ENCODE assay signal across 9 cellular contexts in genomic region chr1:150568567-150568966, GRCh38. TPM values are rescaled to one million over a fixed set of nuclear protein-coding genes. Genes with fewer than 3 reads are reported as not detected.
DNase-seq lines count a peak whose midpoint lies in the region; ATAC-seq, FAIRE-seq and TF ChIP-seq lines count a peak whose summit lies in the region.
"Had no signal": no experiment of that assay in that cellular context is flagged by ENCODE, and none has a peak within 500 bp of the region (broad histone marks: within the 10 kb centered on the region; RNA-seq: fewer than 3 reads in every experiment).

No MANE protein-coding gene starts in this region.

- peaks cover 96% of the 10 kb centered on the region for H3K4me1 Mint-ChIP-seq in stimulated activated naive CD8-positive, alpha-beta T cell treated with anti-CD3 and anti-CD28 coated beads, Interleukin-15, Interleukin-2, amounts not matched to agents 100 ng/mL and 50 ng/mL, for 24 hours (ENCODE audit: low read depth)
- H3K4me1 Mint-ChIP-seq in MCF 10A (ENCODE audit: insufficient read depth, unreplicated experiment) = peaks cover 58% of the 10 kb centered on the region

- intact Hi-C loops in MCF 10A (cut with micrococcal nuclease) = loop anchor here (2.0 kb wide), 1 partner anchor 244 kb away; no protein-coding TSS in a partner anchor

- H3K36me3 ChIP-seq in mucosa of rectum (ENCODE audit: control insufficient read depth in 2 of 2, insufficient read depth in 2 of 2, low read length in 2 of 2) = peaks cover 18 to 23% of the 10 kb centered on the region in 2 donors

- peak overlapping the region in 1 of 2 donors; percentile 73 for H3K4me3 ChIP-seq in mucosa of rectum (ENCODE audit: low read length in 2 of 2)

- peak overlapping the region; percentile 100 for H3K27ac Mint-ChIP-seq in stimulated activated naive CD8-positive, alpha-beta T cell treated with anti-CD3 and anti-CD28 coated beads, Interleukin-15, Interleukin-2, amounts not matched to agents 100 ng/mL and 50 ng/mL, for 24 hours
- peak overlapping the region; percentile 99 for H3K27ac Mint-ChIP-seq in MCF 10A (ENCODE audit: low read depth, unreplicated experiment)

- TSS peak; percentile 84 for BruUV-seq in MCF 10A (replicated peaks; lab: Mats Ljungman, UMichigan)

- H3K9me3 ChIP-seq in mucosa of rectum (ENCODE audit: control insufficient read depth in 2 of 2, low read length in 2 of 2) = no peaks in the 10 kb centered on the region

- H3K9me3 Mint-ChIP-seq in stimulated activated naive CD8-positive, alpha-beta T cell treated with anti-CD3 and anti-CD28 coated beads, Interleukin-15, Interleukin-2, amounts not matched to agents 100 ng/mL and 50 ng/mL, for 24 hours = no peaks in the 10 kb centered on the region
- H3K9me3 Mint-ChIP-seq in MCF 10A (ENCODE audit: unreplicated experiment) = no peaks in the 10 kb centered on the region

- CTCF ChIA-PET in MCF 10A (lab: Yijun Ruan, JAX) = interaction anchor here (0.5 to 2.7 kb wide), 11 partner anchors 9 to 354 kb away, joined by 3 to 16 read pairs (median 4); partner anchors contain the start of gene MCL1

- peak overlapping the region; percentile 82 for H3K4me3 Mint-ChIP-seq in stimulated activated naive CD8-positive, alpha-beta T cell treated with anti-CD3 and anti-CD28 coated beads, Interleukin-15, Interleukin-2, amounts not matched to agents 100 ng/mL and 50 ng/mL, for 24 hours
- H3K4me3 Mint-ChIP-seq in MCF 10A (ENCODE audit: unreplicated experiment) = peak overlapping the region; percentile 52

- POLR2A ChIA-PET in MCF 10A (lab: Yijun Ruan, JAX) = interaction anchor here (0.7 to 27.7 kb wide), 30 partner anchors 2 to 891 kb away, joined by 3 to 1801 read pairs (median 4); partner anchors contain the start of genes ADAMTSL4, ENSA, FALEC and GOLPH3L

- DNase-seq in stimulated activated naive CD8-positive, alpha-beta T cell treated with anti-CD3 and anti-CD28 coated beads, Interleukin-15, Interleukin-2, amounts not matched to agents 100 U/mL and 50 U/mL, for 24 hours = no peak
- no peak for DNase-seq in MCF 10A (ENCODE audit: unreplicated experiment)
- no peak for DNase-seq in HTR-8/SVneo (ENCODE audit: insufficient read length, low spot score)
- DNase-seq in epidermal melanocyte (ENCODE audit: insufficient read length, low spot score) = no peak

- no peak for FAIRE-seq in HTR-8/SVneo (lab: Jason Lieb, UNC)

- H3K27me3 Mint-ChIP-seq in stimulated activated naive CD8-positive, alpha-beta T cell treated with anti-CD3 and anti-CD28 coated beads, Interleukin-15, Interleukin-2, amounts not matched to agents 100 ng/mL and 50 ng/mL, for 24 hours = no peaks in the 10 kb centered on the region
- no peaks in the 10 kb centered on the region for H3K27me3 Mint-ChIP-seq in MCF 10A (ENCODE audit: insufficient read depth, unreplicated experiment)

- no peak for ATAC-seq in stimulated activated naive CD8-positive, alpha-beta T cell treated with anti-CD3 and anti-CD28 coated beads, Interleukin-15, Interleukin-2, amounts not matched to agents 100 U/mL and 50 U/mL, for 24 hours
- no peak for ATAC-seq in HG03354 (IDR thresholded peaks at IDR 0.05; ENCODE audit: poor library complexity, severe bottlenecking, unreplicated experiment)
- ATAC-seq in HG03520 (IDR thresholded peaks at IDR 0.05; ENCODE audit: unreplicated experiment) = no peak

- H3K27me3 ChIP-seq in mucosa of rectum (ENCODE audit: control insufficient read depth in 2 of 2, insufficient read depth in 2 of 2, low read length in 2 of 2) = no peaks in the 10 kb centered on the region

- H3K4me1 ChIP-seq in mucosa of rectum (ENCODE audit: control insufficient read depth in 2 of 2, insufficient read depth in 2 of 2, low read length in 2 of 2) = peaks cover 58 to 67% of the 10 kb centered on the region in 2 donors

- no peak for TF ChIP-seq CTCF in MCF 10A (IDR thresholded peaks at IDR 0.05; ENCODE audit: unreplicated experiment)

- H3K36me3 Mint-ChIP-seq in stimulated activated naive CD8-positive, alpha-beta T cell treated with anti-CD3 and anti-CD28 coated beads, Interleukin-15, Interleukin-2, amounts not matched to agents 100 ng/mL and 50 ng/mL, for 24 hours (ENCODE audit: low read depth) = peaks cover 37% of the 10 kb centered on the region
- peaks cover 70% of the 10 kb centered on the region for H3K36me3 Mint-ChIP-seq in MCF 10A (ENCODE audit: insufficient read depth, unreplicated experiment)

- H3K9ac ChIP-seq in mucosa of rectum (ENCODE audit: low read depth in 1 of 2, low read length in 2 of 2) = peak overlapping the region; percentile 44 to 74

- peak overlapping the region; percentile 87 to 95 for H3K27ac ChIP-seq in mucosa of rectum (ENCODE audit: low read depth in 2 of 2, low read length in 2 of 2)

RNA-seq across cellular contexts. Expression of gene MCL1, which starts 10.8 kb away (rescaled TPM):
- 497 and 624 TPM in 2 replicates for total RNA-seq in MCF 10A (2022)

RNA-seq across cellular contexts. Expression of gene ADAMTSL4, which starts 19.4 kb away (rescaled TPM):
- total RNA-seq in MCF 10A (2022) = 9.6 and 13.3 TPM in 2 replicates

RNA-seq across cellular contexts. Expression of gene FALEC, which starts 53.0 kb away (rescaled TPM):
- not detected in 2 replicates for total RNA-seq in MCF 10A (2022)
- total RNA-seq: NCI-H460 had no signal
